In genomic region chr7:41003031-41003925, GRCh38 we compare ENCODE assay signal across 8 cellular contexts.
DNase-seq lines count a peak whose midpoint lies in the region; ATAC-seq and TF ChIP-seq lines count a peak whose summit lies in the region.

No MANE protein-coding gene starts in this region.

- no TSS peak for BruUV-seq in Panc1 (replicated peaks; lab: Mats Ljungman, UMichigan)

- H3K36me3 ChIP-seq in Panc1 (ENCODE audit: control insufficient read depth, insufficient read depth, low read length), result no peaks in the 10 kb centered on the region

- no peaks in the 10 kb centered on the region for H3K4me1 ChIP-seq in Panc1 (ENCODE audit: control insufficient read depth, insufficient read depth, low read length)

- no peak for ATAC-seq in Panc1
- no peak for ATAC-seq in GM21390 (IDR thresholded peaks at IDR 0.05; ENCODE audit: unreplicated experiment)

- intact Hi-C loops in activated CD4-positive, alpha-beta T cell treated with anti-CD3 and anti-CD28 coated beads, Interleukin-2, amount 10 ng/mL, durations not matched to agents 24 days and 14 days (cut with micrococcal nuclease), result no loop called here
- intact Hi-C loops in Panc1 (cut with micrococcal nuclease; ENCODE audit: unreplicated experiment), result no loop called here

- peak; percentile 77 for DNase-seq in activated CD4-positive, alpha-beta T cell treated with anti-CD3 and anti-CD28 coated beads, Interleukin-2, amount 10 ng/mL, durations not matched to agents 24 days and 14 days
- DNase-seq in activated CD4-positive, alpha-beta T cell treated with anti-CD3 and anti-CD28 coated beads for 4 hours, result no peak
- DNase-seq in HFFc6 (peak; percentile 10), Panc1 (ENCODE audit: low read depth, low spot score) (no peak), epithelial cell of prostate (ENCODE audit: low read depth, low spot score) (no peak), osteocyte (ENCODE audit: extremely low spot score, unreplicated experiment) (no peak)
- DNase-seq in activated naive CD4-positive, alpha-beta T cell treated with anti-CD3 and anti-CD28 coated beads, Interleukin-2, amount 50 U/mL, for 16 hours, result no peak

- H3K9me3 ChIP-seq in Panc1 (ENCODE audit: control insufficient read depth, insufficient read depth, low read depth, low read length), result no peaks in the 10 kb centered on the region

- H3K27ac Mint-ChIP-seq in activated CD4-positive, alpha-beta T cell treated with anti-CD3 and anti-CD28 coated beads, Interleukin-2, amount 10 ng/mL, durations not matched to agents 24 days and 14 days, result no peak overlapping the region
- H3K27ac Mint-ChIP-seq in HFFc6 (no peak overlapping the region), osteocyte (ENCODE audit: unreplicated experiment) (no peak overlapping the region)

- in situ Hi-C loops in Panc1 (cut with HindIII; ENCODE audit: low pct_unique_long_range_greater_than_20kb, low sequenced_read_pairs), result no loop called here

- TF ChIP-seq CTCF in HFFc6 (IDR thresholded peaks at IDR 0.05) (peak; percentile 95), Panc1 (IDR thresholded peaks at IDR 0.05) (peak; percentile 85), osteocyte (IDR thresholded peaks at IDR 0.05) (peak; percentile 66)

- H3K27ac ChIP-seq in Panc1 (ENCODE audit: low read length) (no peak overlapping the region), epithelial cell of prostate (peak overlapping the region; percentile 88)

- POLR2A ChIA-PET in Panc1 (lab: Charles Lee), result no interaction called here

- CTCF ChIA-PET in Panc1 (lab: Charles Lee), result interaction anchor here (0.7 kb wide), 1 partner anchor 1047 kb away, joined by 3 read pairs; no protein-coding TSS in a partner anchor

- H3K4me3 Mint-ChIP-seq in activated CD4-positive, alpha-beta T cell treated with anti-CD3 and anti-CD28 coated beads, Interleukin-2, amount 10 ng/mL, durations not matched to agents 24 days and 14 days, result no peak overlapping the region
- H3K4me3 Mint-ChIP-seq in HFFc6, result no peak overlapping the region
- H3K4me3 Mint-ChIP-seq in osteocyte (ENCODE audit: unreplicated experiment), result no peak overlapping the region

- H3K27me3 Mint-ChIP-seq in activated CD4-positive, alpha-beta T cell treated with anti-CD3 and anti-CD28 coated beads, Interleukin-2, amount 10 ng/mL, durations not matched to agents 24 days and 14 days, result no peaks in the 10 kb centered on the region
- H3K27me3 Mint-ChIP-seq in HFFc6 (ENCODE audit: insufficient read depth), result no peaks in the 10 kb centered on the region
- H3K27me3 Mint-ChIP-seq in osteocyte (ENCODE audit: unreplicated experiment), result no peaks in the 10 kb centered on the region

- no peak overlapping the region for H3K4me3 ChIP-seq in Panc1 (ENCODE audit: low read depth in 2 of 2, low read length in 2 of 2)

- H3K36me3 Mint-ChIP-seq in activated CD4-positive, alpha-beta T cell treated with anti-CD3 and anti-CD28 coated beads, Interleukin-2, amount 10 ng/mL, durations not matched to agents 24 days and 14 days (ENCODE audit: low read depth), result no peaks in the 10 kb centered on the region
- H3K36me3 Mint-ChIP-seq in HFFc6 (ENCODE audit: low read depth) (peaks cover 12% of the 10 kb centered on the region; the same call in 1 of the 2 replicates), osteocyte (ENCODE audit: unreplicated experiment) (no peaks in the 10 kb centered on the region)

- no peaks in the 10 kb centered on the region for H3K9me3 Mint-ChIP-seq in activated CD4-positive, alpha-beta T cell treated with anti-CD3 and anti-CD28 coated beads, Interleukin-2, amount 10 ng/mL, durations not matched to agents 24 days and 14 days
- H3K9me3 Mint-ChIP-seq in HFFc6 (peaks cover 7% of the 10 kb centered on the region), osteocyte (ENCODE audit: unreplicated experiment) (peaks cover 11% of the 10 kb centered on the region)

- H3K27me3 ChIP-seq in Panc1 (ENCODE audit: control insufficient read depth, insufficient read depth, low read length), result no peaks in the 10 kb centered on the region

- H3K4me1 Mint-ChIP-seq in activated CD4-positive, alpha-beta T cell treated with anti-CD3 and anti-CD28 coated beads, Interleukin-2, amount 10 ng/mL, durations not matched to agents 24 days and 14 days, result no peaks in the 10 kb centered on the region
- H3K4me1 Mint-ChIP-seq in HFFc6 (ENCODE audit: low read depth) (peaks cover 46% of the 10 kb centered on the region), osteocyte (ENCODE audit: unreplicated experiment) (peaks cover 31% of the 10 kb centered on the region)

Comparison
In these comparisons a context has a peak if more than half of its experiments do, and no peak if none do; other contexts are left out.
1. DNase-seq: peak in activated CD4-positive, alpha-beta T cell treated with anti-CD3 and anti-CD28 coated beads, Interleukin-2, amount 10 ng/mL, durations not matched to agents 24 days and 14 days (single experiment) and HFFc6 (single experiment); none in activated CD4-positive, alpha-beta T cell treated with anti-CD3 and anti-CD28 coated beads for 4 hours (0 of 2), Panc1 (single experiment), epithelial cell of prostate (single experiment), osteocyte (single experiment) and activated naive CD4-positive, alpha-beta T cell treated with anti-CD3 and anti-CD28 coated beads, Interleukin-2, amount 50 U/mL, for 16 hours (single experiment).
2. Peak in every context shown above with its lines, with median percentiles within 50 percentile points of each other: CTCF ChIP-seq.